ENCODE assay signal across 14 cellular contexts in genomic region chr22:21760640-21761039, GRCh38. TPM values are rescaled to one million over a fixed set of nuclear protein-coding genes. Genes with fewer than 3 reads are reported as not detected.
A peak's percentile ranks its signal among the peaks of the same experiment; 100 is the strongest.
DNase-seq lines count a peak whose midpoint lies in the region; ATAC-seq and TF ChIP-seq lines count a peak whose summit lies in the region.
"Had no signal": no experiment of that assay in that cellular context is flagged by ENCODE, and none has a peak within 500 bp of the region (broad histone marks: within the 10 kb centered on the region; RNA-seq: fewer than 3 reads in every experiment).

No MANE protein-coding gene starts in this region.

- no peak overlapping the region for H4K12ac ChIP-seq in trophoblast cell (ENCODE audit: low read depth, low read length)

- H3K9me3 ChIP-seq in HEK293 (ENCODE audit: control insufficient read depth, insufficient read depth, low read depth, low read length) (no peaks in the 10 kb centered on the region), trophoblast cell (ENCODE audit: insufficient read depth, low read depth, low read length) (no peaks in the 10 kb centered on the region)

- no peak overlapping the region for H3K9ac ChIP-seq in trophoblast cell (ENCODE audit: low read length)

- H3K4me3 ChIP-seq in HEK293 (ENCODE audit: low read depth, low read length), result no peak overlapping the region
- H3K4me3 ChIP-seq in epithelial cell of esophagus (ENCODE audit: low read length), result no peak overlapping the region
- no peak overlapping the region for H3K4me3 ChIP-seq in trophoblast cell (ENCODE audit: low read depth, low read length)

- DNase-seq in AG08395 (ENCODE audit: low spot score), result peak; percentile 18
- DNase-seq in OCI-M1 (lab: John Stamatoyannopoulos, UW), result peak; percentile 69
- DNase-seq in epithelial cell of esophagus (ENCODE audit: low read depth), result peak; percentile 21
- no peak for DNase-seq in NCI-H524 treated with DMSO at 0.1 percent for 48 hours (lab: John Stamatoyannopoulos, UW)
- no peak for DNase-seq in trophoblast cell
- no peak for DNase-seq in nephron progenitor cell
- DNase-seq: left cardiac atrium, NCI-H1930, T-helper 9 cell had no signal

- no peak overlapping the region for H3K23ac ChIP-seq in trophoblast cell (ENCODE audit: low read length)

- H4K91ac ChIP-seq in trophoblast cell (ENCODE audit: low read depth, low read length), result no peak overlapping the region

- no peaks in the 10 kb centered on the region for H3K9me3 Mint-ChIP-seq in nephron progenitor cell
- H3K9me3 Mint-ChIP-seq: activated CD4-positive, alpha-beta memory T cell treated with anti-CD3 and anti-CD28 coated beads, Interleukin-2, amount 10 ng/mL, durations not matched to agents 7 days and 5 days; dendritic cell treated with granulocyte-macrophage colony-stimulating factor and Interleukin-4, amounts not matched to agents 40 ng/mL and 50 ng/mL, for 4 days had no signal

- H2BK120ac ChIP-seq in trophoblast cell (ENCODE audit: insufficient read depth, low read length, poor library complexity), result no peak overlapping the region

- peaks cover 51% of the 10 kb centered on the region for H3K36me3 Mint-ChIP-seq in nephron progenitor cell (ENCODE audit: low read depth)

- no peak for ATAC-seq in GM21423 (IDR thresholded peaks at IDR 0.05; ENCODE audit: unreplicated experiment)
- ATAC-seq: left cardiac atrium, Panc1 had no signal

- no peak overlapping the region for H3K18ac ChIP-seq in trophoblast cell (ENCODE audit: low read length)

- no peak for TF ChIP-seq CTCF in HEK293 (tag by site-specific recombination; IDR thresholded peaks at IDR 0.05)
- TF ChIP-seq CTCF in epithelial cell of esophagus (IDR thresholded peaks at IDR 0.05; ENCODE audit: insufficient read depth, low read depth, low read length, missing control alignments), result no peak
- no peak for TF ChIP-seq CTCF in nephron progenitor cell (IDR thresholded peaks at IDR 0.05)

- H3K14ac ChIP-seq in trophoblast cell (ENCODE audit: low read length), result no peak overlapping the region

- H3K4me2 ChIP-seq in trophoblast cell (ENCODE audit: low read length), result no peak overlapping the region

- H3K27ac ChIP-seq in HEK293 (ENCODE audit: extremely low read depth, low read depth, low read length), result no peak overlapping the region
- H3K27ac ChIP-seq in trophoblast cell (ENCODE audit: low read depth, low read length), result no peak overlapping the region

- no peak overlapping the region for H2AK5ac ChIP-seq in trophoblast cell (ENCODE audit: low read length)

- no peak overlapping the region for H2BK12ac ChIP-seq in trophoblast cell (ENCODE audit: low read length)

- H3K27me3 Mint-ChIP-seq in nephron progenitor cell (ENCODE audit: low read depth, poor library complexity), result no peaks in the 10 kb centered on the region
- H3K27me3 Mint-ChIP-seq: activated CD4-positive, alpha-beta memory T cell treated with anti-CD3 and anti-CD28 coated beads, Interleukin-2, amount 10 ng/mL, durations not matched to agents 7 days and 5 days; dendritic cell treated with granulocyte-macrophage colony-stimulating factor and Interleukin-4, amounts not matched to agents 40 ng/mL and 50 ng/mL, for 4 days had no signal

- H3K36me3 ChIP-seq in HEK293 (ENCODE audit: control insufficient read depth in 2 of 2, insufficient read depth in 1 of 2, low read length in 2 of 2) (peaks cover 0 to 75% of the 10 kb centered on the region in 2 experiments; a peak in 1 of 3 replicates), trophoblast cell (ENCODE audit: control insufficient read depth in 1 of 2, insufficient read depth in 2 of 2, low read length in 2 of 2) (peaks cover 37 to 57% of the 10 kb centered on the region in 2 experiments)

- no peak overlapping the region for H2BK5ac ChIP-seq in trophoblast cell (ENCODE audit: low read depth, low read length, poor library complexity)

- H3K4me3 Mint-ChIP-seq in nephron progenitor cell, result no peak overlapping the region
- H3K4me3 Mint-ChIP-seq: activated CD4-positive, alpha-beta memory T cell treated with anti-CD3 and anti-CD28 coated beads, Interleukin-2, amount 10 ng/mL, durations not matched to agents 7 days and 5 days; dendritic cell treated with granulocyte-macrophage colony-stimulating factor and Interleukin-4, amounts not matched to agents 40 ng/mL and 50 ng/mL, for 4 days had no signal

- H3K4me1 ChIP-seq in HEK293 (ENCODE audit: control insufficient read depth, insufficient read depth, low read length), result 0 out of 2 replicates have a peak, but pooled peaks cover 3% of the 10 kb centered on the region
- no peaks in the 10 kb centered on the region for H3K4me1 ChIP-seq in trophoblast cell (ENCODE audit: control insufficient read depth in 1 of 2, insufficient read depth in 2 of 2, low read length in 2 of 2)

- H2AFZ ChIP-seq in trophoblast cell (ENCODE audit: insufficient read depth, low read length, poor library complexity), result no peak overlapping the region

- peaks cover 19% of the 10 kb centered on the region for H3K4me1 Mint-ChIP-seq in nephron progenitor cell

- POLR2A ChIA-PET in HEK293 (lab: Yijun Ruan, JAX), result interaction anchor here (1.3 to 1.8 kb wide), 2 partner anchors 25 to 103 kb away, joined by 3 to 12 read pairs; partner anchors contain the start of gene YPEL1

- no peaks in the 10 kb centered on the region for H3K79me2 ChIP-seq in trophoblast cell (ENCODE audit: control insufficient read depth, insufficient read depth, low read length, poor library complexity)

- H3K79me1 ChIP-seq in trophoblast cell (ENCODE audit: low read length), result no peaks in the 10 kb centered on the region

- H4K8ac ChIP-seq in trophoblast cell (ENCODE audit: low read depth, low read length), result no peak overlapping the region

- no CpG with 5 or more reads among the region's 2 CpGs for WGBS in trophoblast cell (ENCODE audit: extremely low coverage, insufficient coverage, insufficient read length)

- no peak overlapping the region for H3K27ac Mint-ChIP-seq in nephron progenitor cell
- H3K27ac Mint-ChIP-seq: activated CD4-positive, alpha-beta memory T cell treated with anti-CD3 and anti-CD28 coated beads, Interleukin-2, amount 10 ng/mL, durations not matched to agents 7 days and 5 days; dendritic cell treated with granulocyte-macrophage colony-stimulating factor and Interleukin-4, amounts not matched to agents 40 ng/mL and 50 ng/mL, for 4 days had no signal

- no peak overlapping the region for H3K4ac ChIP-seq in trophoblast cell (ENCODE audit: low read depth, low read length)

- H3K27me3 ChIP-seq in trophoblast cell (ENCODE audit: insufficient read depth, low read length), result no peaks in the 10 kb centered on the region

- CTCF ChIA-PET in HEK293 (lab: Yijun Ruan, JAX), result interaction anchor here (1.0 to 1.7 kb wide), 2 partner anchors 10 to 178 kb away, joined by 8 to 9 read pairs; no protein-coding TSS in a partner anchor

TF ChIP-seq in HEK293, 187 proteins besides CTCF, POLR2A, EP300 and RAD21 (continues in another document):
- TF ChIP-seq ZNF639 (tag by site-specific recombination; IDR thresholded peaks at IDR 0.05), result peak; percentile 43; the same call in 1 of the 2 replicates
- peak; percentile 36; the same call in 1 of the 2 replicates for TF ChIP-seq ZNF366 (tag by site-specific recombination; conservative IDR thresholded peaks at IDR 0.05)
- TF ChIP-seq, protein P1, sequence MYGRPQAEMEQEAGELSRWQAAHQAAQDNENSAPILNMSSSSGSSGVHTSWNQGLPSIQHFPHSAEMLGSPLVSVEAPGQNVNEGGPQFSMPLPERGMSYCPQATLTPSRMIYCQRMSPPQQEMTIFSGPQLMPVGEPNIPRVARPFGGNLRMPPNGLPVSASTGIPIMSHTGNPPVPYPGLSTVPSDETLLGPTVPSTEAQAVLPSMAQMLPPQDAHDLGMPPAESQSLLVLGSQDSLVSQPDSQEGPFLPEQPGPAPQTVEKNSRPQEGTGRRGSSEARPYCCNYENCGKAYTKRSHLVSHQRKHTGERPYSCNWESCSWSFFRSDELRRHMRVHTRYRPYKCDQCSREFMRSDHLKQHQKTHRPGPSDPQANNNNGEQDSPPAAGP (tag by site-specific recombination; IDR thresholded peaks at IDR 0.05), result no peak
- TF ChIP-seq ZNF148 (tag by site-specific recombination; IDR thresholded peaks at IDR 0.05; ENCODE audit: borderline replicate concordance), result no peak
- TF ChIP-seq IKZF3 (tag by site-specific recombination; IDR thresholded peaks at IDR 0.05), result 0 out of 2 replicates have a peak, but pooled peaks have one; percentile 9
- TF ChIP-seq ZNF324 (tag by site-specific recombination; IDR thresholded peaks at IDR 0.05), result peak; percentile 39; the same call in 1 of the 2 replicates
- peak; percentile 86 for TF ChIP-seq ZBTB21 (tag by site-specific recombination; IDR thresholded peaks at IDR 0.05)
- TF ChIP-seq KLF8 (tag by site-specific recombination; IDR thresholded peaks at IDR 0.05), result peak; percentile 37; the same call in 1 of the 2 replicates
- TF ChIP-seq ZNF629 (tag by site-specific recombination; IDR thresholded peaks at IDR 0.05), result peak; percentile 91

RNA-seq across cellular contexts. Expression of gene YPEL1, which starts 25.0 kb away (rescaled TPM):
- 1.7 and 2.4 TPM in 2 replicates for polyA plus RNA-seq in trophoblast cell (2013)

Comparison
In these comparisons a context has a peak if more than half of its experiments do, and no peak if none do; other contexts are left out.
1. DNase-seq: peak in AG08395 (single experiment), OCI-M1 (single experiment) and epithelial cell of esophagus (single experiment); none in NCI-H524 treated with DMSO at 0.1 percent for 48 hours (single experiment), trophoblast cell (0 of 2) and nephron progenitor cell (single experiment).